In the genomic region with DNA sequence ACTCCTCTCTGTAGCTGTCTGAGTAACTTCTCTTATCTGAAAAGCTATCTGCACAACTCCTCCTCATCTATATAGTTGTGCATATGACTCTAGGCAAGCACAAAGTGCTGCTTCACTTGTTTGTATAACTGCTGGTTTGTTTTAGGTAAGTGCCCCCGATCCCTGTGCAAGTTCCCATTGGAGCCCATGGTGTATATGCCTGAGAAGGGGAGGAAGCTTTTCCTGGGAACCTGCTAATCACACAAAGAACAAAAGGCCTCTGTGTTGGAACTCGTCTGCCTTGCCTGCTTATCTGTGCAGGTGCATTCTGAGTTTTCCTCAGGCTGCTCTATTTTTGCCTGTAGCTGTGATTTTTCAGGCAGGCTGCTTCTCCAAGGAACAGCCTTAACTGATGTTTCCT, we compare ENCODE assay signal across 22 cellular contexts. TPM values are rescaled to one million over a fixed set of nuclear protein-coding genes. Genes with fewer than 3 reads are reported as not detected.
DNase-seq lines count a peak whose midpoint lies in the region; ATAC-seq and TF ChIP-seq lines count a peak whose summit lies in the region.
"Had no signal": no experiment of that assay in that cellular context is flagged by ENCODE, and none has a peak within 500 bp of the region (broad histone marks: within the 10 kb centered on the region; RNA-seq: fewer than 3 reads in every experiment).

No MANE protein-coding gene starts in this region.

- H3K4me1 Mint-ChIP-seq in WTC11 = no peaks in the 10 kb centered on the region
- H3K4me1 Mint-ChIP-seq in CD4-positive, alpha-beta T cell (ENCODE audit: low read depth) = no peaks in the 10 kb centered on the region
- H3K4me1 Mint-ChIP-seq: CD14-positive monocyte had no signal

- H3K27ac ChIP-seq in cardiac muscle cell (peak overlapping the region; percentile 17), Karpas-422 (ENCODE audit: low read length) (peak overlapping the region; percentile 55; the same call in 1 of the 2 replicates)
- no peak overlapping the region for H3K27ac ChIP-seq in CD4-positive, alpha-beta T cell (ENCODE audit: low read depth, low read length)
- H3K27ac ChIP-seq: A549; BLaER1 treated with 17β-estradiol and CSF1 and Interleukin-3, amounts not matched to agents 10 nM and 100 nM had no signal

- H3K4me1 ChIP-seq in cardiac muscle cell (ENCODE audit: low read depth) (peaks cover 4% of the 10 kb centered on the region), Karpas-422 (ENCODE audit: low read length) (peaks cover 26% of the 10 kb centered on the region), mucosa of descending colon (ENCODE audit: low read depth) (no peaks in the 10 kb centered on the region)
- H3K4me1 ChIP-seq: A549, BE2C had no signal

- peaks cover 39% of the 10 kb centered on the region for H3K9me3 Mint-ChIP-seq in WTC11
- H3K9me3 Mint-ChIP-seq in CD4-positive, alpha-beta T cell = no peaks in the 10 kb centered on the region

- H3K9me3 ChIP-seq in cardiac muscle cell (ENCODE audit: low read depth) (no peaks in the 10 kb centered on the region), Karpas-422 (ENCODE audit: low read length) (no peaks in the 10 kb centered on the region; the same call in 1 of the 2 replicates), mucosa of descending colon (no peaks in the 10 kb centered on the region)
- no peaks in the 10 kb centered on the region for H3K9me3 ChIP-seq in CD4-positive, alpha-beta T cell (ENCODE audit: control insufficient read depth, low read length)
- H3K9me3 ChIP-seq: BE2C had no signal

- no peaks in the 10 kb centered on the region for H3K27me3 ChIP-seq in cardiac muscle cell
- H3K27me3 ChIP-seq in Karpas-422 (ENCODE audit: low read length) = no peaks in the 10 kb centered on the region
- no peaks in the 10 kb centered on the region for H3K27me3 ChIP-seq in CD4-positive, alpha-beta T cell (ENCODE audit: control insufficient read depth, insufficient read depth, low read length)
- H3K27me3 ChIP-seq: BE2C; BLaER1 treated with 17β-estradiol and CSF1 and Interleukin-3, amounts not matched to agents 10 nM and 100 nM had no signal

- no peaks in the 10 kb centered on the region for H4K20me1 ChIP-seq in Karpas-422 (ENCODE audit: insufficient read depth, low read depth, low read length)
- H4K20me1 ChIP-seq: BLaER1 treated with 17β-estradiol and CSF1 and Interleukin-3, amounts not matched to agents 10 nM and 100 nM had no signal

- intact Hi-C loops in left ventricle myocardium superior (cut with micrococcal nuclease) = no loop called here
- intact Hi-C loops in mucosa of descending colon (cut with DNase I, micrococcal nuclease) = no loop called here
- intact Hi-C loops in CD4-positive, alpha-beta T cell (cut with DNase I, micrococcal nuclease) = no loop called here

- H3K79me2 ChIP-seq in Karpas-422 (ENCODE audit: low read length) = no peaks in the 10 kb centered on the region

- no peaks in the 10 kb centered on the region for H3K9me2 ChIP-seq in Karpas-422 (replicated peaks; ENCODE audit: insufficient read depth, low read length)

- peaks cover 29% of the 10 kb centered on the region for H3K36me3 Mint-ChIP-seq in WTC11
- H3K36me3 Mint-ChIP-seq in CD4-positive, alpha-beta T cell (ENCODE audit: low read depth) = no peaks in the 10 kb centered on the region
- H3K36me3 Mint-ChIP-seq: CD14-positive monocyte; CD4-positive, alpha-beta memory T cell had no signal

- H3K4me3 Mint-ChIP-seq in WTC11 = no peak overlapping the region
- H3K4me3 Mint-ChIP-seq in CD4-positive, alpha-beta T cell = no peak overlapping the region
- H3K4me3 Mint-ChIP-seq: CD14-positive monocyte; CD4-positive, alpha-beta memory T cell had no signal

- H3K4me3 ChIP-seq in cardiac muscle cell (no peak overlapping the region), Karpas-422 (ENCODE audit: low read length) (peak overlapping the region; percentile 47), mucosa of descending colon (no peak overlapping the region)
- H3K4me3 ChIP-seq: A549; BLaER1 treated with 17β-estradiol and CSF1 and Interleukin-3, amounts not matched to agents 10 nM and 100 nM had no signal

- H3K27me3 Mint-ChIP-seq in WTC11 (ENCODE audit: low read depth) = peaks cover 5% of the 10 kb centered on the region; the same call in 1 of the 2 replicates
- H3K27me3 Mint-ChIP-seq in CD4-positive, alpha-beta T cell = peaks cover 16% of the 10 kb centered on the region

- no peaks in the 10 kb centered on the region for H3K36me3 ChIP-seq in cardiac muscle cell
- H3K36me3 ChIP-seq in Karpas-422 (ENCODE audit: insufficient read depth, low read length) = no peaks in the 10 kb centered on the region
- H3K36me3 ChIP-seq in mucosa of descending colon (ENCODE audit: low read depth) = no peaks in the 10 kb centered on the region
- H3K36me3 ChIP-seq: BE2C; BLaER1 treated with 17β-estradiol and CSF1 and Interleukin-3, amounts not matched to agents 10 nM and 100 nM had no signal

- no peak for ATAC-seq in left ventricle myocardium superior
- ATAC-seq in WTC11 = no peak
- ATAC-seq in mucosa of descending colon = peak; percentile 25
- ATAC-seq in CD4-positive, alpha-beta T cell (ENCODE audit: poor library complexity) = no peak
- ATAC-seq: A549 had no signal

- no peak for TF ChIP-seq CTCF in cardiac muscle cell (IDR thresholded peaks at IDR 0.05; ENCODE audit: low read depth, low read length)
- TF ChIP-seq CTCF in WTC11 (IDR thresholded peaks at IDR 0.05) = no peak
- TF ChIP-seq CTCF in mucosa of descending colon (IDR thresholded peaks at IDR 0.05) = no peak
- no peak for TF ChIP-seq CTCF in CD4-positive, alpha-beta T cell (IDR thresholded peaks at IDR 0.05)

- DNase-seq in cardiac muscle cell (ENCODE audit: low read depth in 1 of 2, low spot score in 1 of 2) = no peak
- no peak for DNase-seq in left ventricle myocardium superior
- peak; percentile 53 for DNase-seq in Karpas-422
- DNase-seq in WTC11 (ENCODE audit: low spot score) = no peak
- DNase-seq in mucosa of descending colon = no peak
- DNase-seq in CD4-positive, alpha-beta T cell = no peak
- DNase-seq in hepatic stellate cell (ENCODE audit: low spot score) = no peak
- DNase-seq: 8988T; ACHN; AML-193; BE2C; Calu3; CD4-positive, alpha-beta memory T cell; COR-L47; DMS53; DMS79 treated with DMSO at 0.1 percent for 48 hours; GF-D8; H7; HCEC 1CT had no signal

- peak overlapping the region; percentile 73; the same call in 1 of the 2 replicates for H3K27ac Mint-ChIP-seq in WTC11
- H3K27ac Mint-ChIP-seq in CD4-positive, alpha-beta T cell = no peak overlapping the region
- H3K27ac Mint-ChIP-seq: CD14-positive monocyte; CD4-positive, alpha-beta memory T cell had no signal

- CTCF ChIA-PET in WTC11 (lab: Charles Lee) = no interaction called here
- CTCF ChIA-PET in CD4-positive, alpha-beta T cell (lab: Charles Lee) = no interaction called here

- POLR2A ChIA-PET in WTC11 (lab: Charles Lee) = no interaction called here
- POLR2A ChIA-PET in CD4-positive, alpha-beta T cell (lab: Charles Lee) = no interaction called here

- no peak overlapping the region for H3K9ac ChIP-seq in Karpas-422 (ENCODE audit: low read length)
- H3K9ac ChIP-seq: BLaER1 treated with 17β-estradiol and CSF1 and Interleukin-3, amounts not matched to agents 10 nM and 100 nM had no signal

- H3K4me2 ChIP-seq in Karpas-422 (ENCODE audit: low read depth, low read length, poor library complexity, severe bottlenecking) = peak overlapping the region; percentile 52
- H3K4me2 ChIP-seq: A549; BLaER1 treated with 17β-estradiol and CSF1 and Interleukin-3, amounts not matched to agents 10 nM and 100 nM had no signal

- peak overlapping the region; percentile 74 for H2AFZ ChIP-seq in Karpas-422 (ENCODE audit: low read length)

TF ChIP-seq in WTC11, 78 proteins besides CTCF, POLR2A, EP300 and RAD21:
- TF ChIP-seq SMAD3 (CRISPR knock-in tag; IDR thresholded peaks at IDR 0.05; ENCODE audit: borderline replicate concordance) (no peak), ZNF121 (CRISPR knock-in tag; IDR thresholded peaks at IDR 0.05) (no peak), TCF7 (CRISPR knock-in tag; IDR thresholded peaks at IDR 0.05; ENCODE audit: low read depth) (no peak), CREB1 (CRISPR knock-in tag; IDR thresholded peaks at IDR 0.05) (no peak), HMGXB4 (CRISPR knock-in tag; IDR thresholded peaks at IDR 0.05) (no peak)
- TF ChIP-seq, protein P1, sequence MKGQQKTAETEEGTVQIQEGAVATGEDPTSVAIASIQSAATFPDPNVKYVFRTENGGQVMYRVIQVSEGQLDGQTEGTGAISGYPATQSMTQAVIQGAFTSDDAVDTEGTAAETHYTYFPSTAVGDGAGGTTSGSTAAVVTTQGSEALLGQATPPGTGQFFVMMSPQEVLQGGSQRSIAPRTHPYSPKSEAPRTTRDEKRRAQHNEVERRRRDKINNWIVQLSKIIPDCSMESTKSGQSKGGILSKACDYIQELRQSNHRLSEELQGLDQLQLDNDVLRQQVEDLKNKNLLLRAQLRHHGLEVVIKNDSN (CRISPR knock-in tag; IDR thresholded peaks at IDR 0.05) = no peak

RNA-seq across cellular contexts. Expression of gene PHF14, which starts 23.2 kb away (rescaled TPM):
- 24.6 and 31.2 TPM in 2 replicates for total RNA-seq in cardiac muscle cell
- polyA plus RNA-seq in cardiac muscle cell = 28.6 and 35.5 TPM in 2 replicates
- 16.4 TPM for total RNA-seq in left ventricle myocardium superior
- total RNA-seq in Karpas-422 (2014; rRNA removed; shearing (Covaris generic); ENCODE audit: low replicate concordance) = 120 and 182 TPM in 2 replicates
- 47.7 to 49.9 TPM (median 48.6 TPM) in 3 replicates for total RNA-seq in WTC11 (2021)
- total RNA-seq in mucosa of descending colon = 10 to 100 TPM; 30.8 to 31.9 (median 31.7) TPM
- total RNA-seq in CD4-positive, alpha-beta T cell = 10 to 100 TPM; 23.1 TPM
